In genomic region chr1:20166047-20166446, GRCh38 we compare ENCODE assay signal across 2 cellular contexts.
TF ChIP-seq lines count a peak whose summit lies in the region.

No MANE protein-coding gene starts in this region.

TF ChIP-seq in SK-N-SH, 30 proteins besides CTCF, POLR2A, EP300 and RAD21 (continued from another document):
- TF ChIP-seq USF1 (IDR thresholded peaks at IDR 0.05; ENCODE audit: borderline replicate concordance, low read depth) (no peak), ELF1 (IDR thresholded peaks at IDR 0.05) (no peak)

TF ChIP-seq in SK-N-SH treated with all-trans-retinoic acid at 6 μM for 48 hours, 23 proteins besides CTCF, POLR2A, EP300 and RAD21 (continued from another document):
- TF ChIP-seq CREB5 (CRISPR knock-in tag; IDR thresholded peaks at IDR 0.05; ENCODE audit: low read depth) (no peak), RARB (CRISPR knock-in tag; IDR thresholded peaks at IDR 0.05) (no peak), ARNTL (CRISPR knock-in tag; IDR thresholded peaks at IDR 0.05; ENCODE audit: borderline replicate concordance, low read depth) (no peak), ZNF8 (CRISPR knock-in tag; IDR thresholded peaks at IDR 0.05) (no peak), ZNF70 (CRISPR knock-in tag; IDR thresholded peaks at IDR 0.05) (no peak), SNAI2 (CRISPR knock-in tag; IDR thresholded peaks at IDR 0.05) (no peak), PATZ1 (CRISPR knock-in tag; IDR thresholded peaks at IDR 0.05; ENCODE audit: borderline replicate concordance) (no peak), TOX (CRISPR knock-in tag; IDR thresholded peaks at IDR 0.05; ENCODE audit: borderline replicate concordance) (no peak), PPARA (CRISPR knock-in tag; IDR thresholded peaks at IDR 0.05; ENCODE audit: borderline replicate concordance) (no peak)
- TF ChIP-seq, protein P1, sequence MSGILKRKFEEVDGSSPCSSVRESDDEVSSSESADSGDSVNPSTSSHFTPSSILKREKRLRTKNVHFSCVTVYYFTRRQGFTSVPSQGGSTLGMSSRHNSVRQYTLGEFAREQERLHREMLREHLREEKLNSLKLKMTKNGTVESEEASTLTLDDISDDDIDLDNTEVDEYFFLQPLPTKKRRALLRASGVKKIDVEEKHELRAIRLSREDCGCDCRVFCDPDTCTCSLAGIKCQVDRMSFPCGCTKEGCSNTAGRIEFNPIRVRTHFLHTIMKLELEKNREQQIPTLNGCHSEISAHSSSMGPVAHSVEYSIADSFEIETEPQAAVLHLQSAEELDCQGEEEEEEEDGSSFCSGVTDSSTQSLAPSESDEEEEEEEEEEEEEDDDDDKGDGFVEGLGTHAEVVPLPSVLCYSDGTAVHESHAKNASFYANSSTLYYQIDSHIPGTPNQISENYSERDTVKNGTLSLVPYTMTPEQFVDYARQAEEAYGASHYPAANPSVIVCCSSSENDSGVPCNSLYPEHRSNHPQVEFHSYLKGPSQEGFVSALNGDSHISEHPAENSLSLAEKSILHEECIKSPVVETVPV (CRISPR knock-in tag; IDR thresholded peaks at IDR 0.05), result no peak
